Comparison of ENCODE assay signal across 22 cellular contexts in the genomic region with DNA sequence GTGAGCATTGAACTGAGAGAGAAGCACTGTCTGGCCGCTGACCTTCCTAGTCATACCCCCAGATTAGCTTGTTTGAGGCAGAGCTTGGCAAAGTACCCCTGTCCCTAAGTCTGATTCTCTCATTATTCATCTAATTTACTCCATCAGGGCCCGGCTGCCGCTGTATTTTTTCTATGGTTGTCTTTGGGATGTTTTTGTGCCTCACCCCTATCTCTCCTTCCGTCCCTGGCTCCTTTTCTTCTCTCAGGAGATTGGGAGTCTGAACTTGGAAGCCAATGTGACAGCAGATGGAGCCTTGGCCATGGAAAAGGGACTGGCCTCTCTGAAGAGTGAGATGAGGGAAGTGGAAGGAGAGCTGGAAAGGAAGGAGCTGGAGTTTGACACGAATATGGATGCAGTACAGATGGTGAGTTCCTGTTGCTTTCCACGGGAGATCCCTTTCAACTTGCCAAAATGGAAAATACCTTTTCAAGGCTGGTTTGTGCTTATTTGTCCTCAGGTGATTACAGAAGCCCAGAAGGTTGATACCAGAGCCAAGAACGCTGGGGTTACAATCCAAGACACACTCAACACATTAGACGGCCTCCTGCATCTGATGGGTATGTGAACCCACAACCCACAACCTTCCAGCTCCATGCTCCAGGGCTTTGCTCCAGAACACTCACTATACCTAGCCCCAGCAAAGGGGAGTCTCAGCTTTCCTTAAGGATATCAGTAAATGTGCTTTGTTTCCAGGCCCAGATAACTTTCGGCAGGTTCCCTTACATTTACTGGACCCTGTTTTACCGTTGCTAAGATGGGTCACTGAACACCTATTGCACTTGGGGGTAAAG. TPM values are rescaled to one million over a fixed set of nuclear protein-coding genes. Genes with fewer than 3 reads are reported as not detected.
DNase-seq lines count a peak whose midpoint lies in the region; ATAC-seq, FAIRE-seq and TF ChIP-seq lines count a peak whose summit lies in the region.
"Had no signal": no experiment of that assay in that cellular context is flagged by ENCODE, and none has a peak within 500 bp of the region (broad histone marks: within the 10 kb centered on the region; RNA-seq: fewer than 3 reads in every experiment).

No MANE protein-coding gene starts in this region.

- H3K4me1 Mint-ChIP-seq in Calu3 (ENCODE audit: low read depth, unreplicated experiment) = peaks cover 9% of the 10 kb centered on the region
- H3K4me1 Mint-ChIP-seq: CD8-positive, alpha-beta memory T cell had no signal

- no peak for DNase-seq in Calu3
- no peak for DNase-seq in RWPE1 (ENCODE audit: low spot score)
- peak; percentile 20 to 60 for DNase-seq in psoas muscle
- no peak for DNase-seq in pancreas
- DNase-seq in epidermal melanocyte (ENCODE audit: insufficient read length, low spot score) = no peak
- DNase-seq: ACHN; activated effector memory CD4-positive, alpha-beta T cell treated with Interleukin-2 at 50 U/mL for 16 hours; CD8-positive, alpha-beta memory T cell; EL; hypothalamus; Kasumi-1; NCI-H226; ovary; spleen; stimulated activated naive B cell treated with anti-CD40 and anti-IgM and Interleukin-4, amounts not matched to agents 10 μg/mL and 1 μg/mL and 100 μg/mL, for 72 hours had no signal

- CTCF ChIA-PET in Calu3 (lab: Charles Lee) (no interaction called here), RWPE1 (lab: Yijun Ruan, JAX) (interaction anchor here (0.6 to 0.8 kb wide), 6 partner anchors 14 to 231 kb away, joined by 3 to 4 read pairs (median 3); no protein-coding TSS in a partner anchor)

- H3K4me1 ChIP-seq in gastroesophageal sphincter = peaks cover 0 to 30% (median 5%) of the 10 kb centered on the region in 3 donors
- H3K4me1 ChIP-seq in psoas muscle = no peaks in the 10 kb centered on the region
- H3K4me1 ChIP-seq in pancreas = no peaks in the 10 kb centered on the region

- WGBS in gastroesophageal sphincter (ENCODE audit: low coverage in 1 of 2), 2 donors = 65 to 72% methylated on average over 5 to 9 of the region's 10 CpGs
- 55 to 61% (median 60%) methylated on average over 10 of the region's 10 CpGs for WGBS in psoas muscle, 3 donors
- WGBS in pancreas, 2 donors = 61 to 70% methylated on average over 10 of the region's 10 CpGs

- no peaks in the 10 kb centered on the region for H3K27me3 ChIP-seq in gastroesophageal sphincter
- H3K27me3 ChIP-seq in psoas muscle (ENCODE audit: insufficient read depth in 3 of 3, low read length in 2 of 3) = peaks cover 0 to 3% (median 0%) of the 10 kb centered on the region in 3 donors
- H3K27me3 ChIP-seq in pancreas = no peaks in the 10 kb centered on the region
- H3K27me3 ChIP-seq: ovary, SJSA1 had no signal

- no peak for TF ChIP-seq EP300 in gastroesophageal sphincter (IDR thresholded peaks at IDR 0.05)

- POLR2A ChIA-PET in RWPE1 (lab: Yijun Ruan, JAX; ENCODE audit: low non-redundant PET) = no interaction called here

- H3K4me3 Mint-ChIP-seq in Calu3 (ENCODE audit: low read depth, unreplicated experiment) = no peak overlapping the region
- H3K4me3 Mint-ChIP-seq: CD8-positive, alpha-beta memory T cell; stimulated activated naive B cell treated with anti-CD40 and anti-IgM and Interleukin-4, amounts not matched to agents 10 μg/mL and 1 μg/mL and 100 μg/mL, for 72 hours had no signal

- no peaks in the 10 kb centered on the region for H3K27me3 Mint-ChIP-seq in Calu3 (ENCODE audit: unreplicated experiment)

- H3K36me3 ChIP-seq in gastroesophageal sphincter (peaks cover 0 to 14% of the 10 kb centered on the region in 2 donors), psoas muscle (ENCODE audit: insufficient read depth in 1 of 2, low read depth in 1 of 2) (no peaks in the 10 kb centered on the region), pancreas (no peaks in the 10 kb centered on the region)
- H3K36me3 ChIP-seq: ovary, SJSA1, spleen had no signal

- ATAC-seq in gastroesophageal sphincter (peak; percentile 14), psoas muscle (peak in 1 of 4 donors; percentile 31), HG03521 (IDR thresholded peaks at IDR 0.05; ENCODE audit: unreplicated experiment) (no peak), GM18517 (IDR thresholded peaks at IDR 0.05; ENCODE audit: unreplicated experiment) (no peak), pancreas (no peak)
- ATAC-seq: activated CD4-positive, CD25-positive, alpha-beta regulatory T cell treated with anti-CD3 and anti-CD28 coated beads, Interleukin-2, amount 50 U/mL, for 24 hours; esophagus mucosa; stimulated activated naive B cell treated with anti-CD40 and anti-IgM and Interleukin-4, amounts not matched to agents 10 μg/mL and 1 μg/mL and 100 μg/mL, for 72 hours had no signal

- TF ChIP-seq CTCF in Calu3 (IDR thresholded peaks at IDR 0.05; ENCODE audit: unreplicated experiment) (no peak), RWPE1 (conservative IDR thresholded peaks at IDR 0.05; ENCODE audit: low read depth) (no peak), gastroesophageal sphincter (IDR thresholded peaks at IDR 0.05) (no peak), psoas muscle (IDR thresholded peaks at IDR 0.05) (no peak), pancreas (IDR thresholded peaks at IDR 0.05) (no peak)

- no peak overlapping the region for H3K4me3 ChIP-seq in gastroesophageal sphincter
- H3K4me3 ChIP-seq in psoas muscle = no peak overlapping the region
- no peak overlapping the region for H3K4me3 ChIP-seq in pancreas
- H3K4me3 ChIP-seq: ovary, SJSA1, spleen had no signal

- no peaks in the 10 kb centered on the region for H3K9me3 Mint-ChIP-seq in Calu3 (ENCODE audit: low read depth, unreplicated experiment)
- H3K9me3 Mint-ChIP-seq: stimulated activated naive B cell treated with anti-CD40 and anti-IgM and Interleukin-4, amounts not matched to agents 10 μg/mL and 1 μg/mL and 100 μg/mL, for 72 hours had no signal

- H3K27ac ChIP-seq in RWPE1 (peak overlapping the region; percentile 1; the same call in 1 of the 2 replicates), gastroesophageal sphincter (peak overlapping the region in 3 of 4 donors; percentile 65 to 78 (median 75)), psoas muscle (no peak overlapping the region), pancreas (no peak overlapping the region)
- H3K27ac ChIP-seq: SJSA1, spleen had no signal

- FAIRE-seq in pancreas (lab: Jason Lieb, UNC) = no peak

- peaks cover 95% of the 10 kb centered on the region for H3K36me3 Mint-ChIP-seq in Calu3 (ENCODE audit: insufficient read depth, unreplicated experiment)
- H3K36me3 Mint-ChIP-seq: CD8-positive, alpha-beta memory T cell; stimulated activated naive B cell treated with anti-CD40 and anti-IgM and Interleukin-4, amounts not matched to agents 10 μg/mL and 1 μg/mL and 100 μg/mL, for 72 hours had no signal

- no peak overlapping the region for H3K27ac Mint-ChIP-seq in Calu3 (ENCODE audit: unreplicated experiment)
- H3K27ac Mint-ChIP-seq: CD8-positive, alpha-beta memory T cell; stimulated activated naive B cell treated with anti-CD40 and anti-IgM and Interleukin-4, amounts not matched to agents 10 μg/mL and 1 μg/mL and 100 μg/mL, for 72 hours had no signal

- H3K9me3 ChIP-seq in gastroesophageal sphincter (no peaks in the 10 kb centered on the region), psoas muscle (no peaks in the 10 kb centered on the region), pancreas (no peaks in the 10 kb centered on the region)
- H3K9me3 ChIP-seq: ovary, SJSA1, spleen had no signal

- intact Hi-C loops in Calu3 (cut with micrococcal nuclease; ENCODE audit: unreplicated experiment) = no loop called here
- intact Hi-C loops in psoas muscle (cut with DNase I) = loop anchor here in 1 of 2 donors (5.0 kb wide), 1 partner anchor 278 kb away; no protein-coding TSS in a partner anchor
- intact Hi-C loops in pancreas (cut with DNase I) = no loop called here

- TF ChIP-seq POLR2A in gastroesophageal sphincter (IDR thresholded peaks at IDR 0.05) = no peak

- BruUV-seq in Calu3 (replicated peaks; lab: Mats Ljungman, UMichigan) = TSS peak; percentile 56

RNA-seq across cellular contexts. Expression of gene LAMC2, which starts 53.9 kb away (rescaled TPM):
- total RNA-seq in Calu3 (2022) = 498 and 642 TPM in 2 replicates
- total RNA-seq in gastroesophageal sphincter = 10 to 100 TPM; 10.2 to 43.4 (median 18.4) TPM
- total RNA-seq in psoas muscle = 1 to 10 TPM in 1 of 4 donors, under 1 TPM in 3; 0.25 to 1.2 (median 0.76) TPM
- polyA plus RNA-seq in psoas muscle = 1 to 10 TPM in 2 of 3 donors, under 1 TPM in 1; 0.99 to 1.3 (median 1.3) TPM
- 10 to 100 TPM in 2 of 6 donors, 1 to 10 TPM in 4; 1.3 to 31.2 (median 2.2) TPM for total RNA-seq in pancreas
- 1 to 10 TPM; 1.8 to 2.7 TPM for polyA plus RNA-seq in pancreas
- total RNA-seq: CD8-positive, alpha-beta memory T cell; T-helper 2 cell treated with Interferon-gamma antibody and Interleukin-4, amounts not matched to agents 100 ng/mL and 5 ng/mL, for 36 hours had no signal
- polyA plus RNA-seq: CD8-positive, alpha-beta memory T cell had no signal

Comparison
In these comparisons a context has a peak if more than half of its experiments do, and no peak if none do; other contexts are left out.
1. DNase-seq: peak in psoas muscle (2 of 2); none in Calu3 (single experiment), RWPE1 (single experiment), pancreas (0 of 6) and epidermal melanocyte (single experiment).
2. H3K27ac ChIP-seq: peak in RWPE1 (single experiment) and gastroesophageal sphincter (3 of 4); none in psoas muscle (single experiment) and pancreas (0 of 4).
3. RNA of gene LAMC2, which starts 53.9 kb away (total RNA-seq): 498 to 642 TPM in Calu3; 10.2 to 43.4 TPM in gastroesophageal sphincter, 1.3 to 31.2 TPM in pancreas and 0.25 to 1.2 TPM in psoas muscle; every median in the first group is over 10 times any median in the second.